6 cellular contexts compared by ENCODE assay signal in the genomic region with DNA sequence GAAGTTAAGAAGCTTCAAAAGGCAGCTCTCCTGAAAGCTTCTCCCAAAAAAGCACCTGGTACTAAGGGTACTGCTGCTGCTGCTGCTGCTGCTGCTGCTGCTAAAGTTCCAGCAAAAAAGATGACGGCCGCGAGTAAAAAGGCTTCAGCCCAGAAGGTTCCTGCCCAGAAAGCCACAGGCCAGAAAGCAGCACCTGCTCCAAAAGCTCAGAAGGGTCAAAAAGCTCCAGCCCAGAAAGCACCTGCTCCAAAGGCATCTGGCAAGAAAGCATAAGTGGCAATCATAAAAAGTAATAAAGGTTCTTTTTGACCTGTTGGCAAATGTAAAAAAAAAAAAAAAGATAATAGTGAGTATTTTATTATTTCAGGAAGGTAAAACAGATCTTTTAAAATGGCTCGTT. TPM values are rescaled to one million over a fixed set of nuclear protein-coding genes. Genes with fewer than 3 reads are reported as not detected.
"Had no signal": no experiment of that assay in that cellular context is flagged by ENCODE, and none has a peak within 500 bp of the region (broad histone marks: within the 10 kb centered on the region; RNA-seq: fewer than 3 reads in every experiment).

No MANE protein-coding gene starts in this region.

RNA-seq across cellular contexts. Expression of a gene that starts 30.8 kb away (rescaled TPM):
- total RNA-seq: activated CD4-positive, alpha-beta memory T cell treated with anti-CD3 and anti-CD28 coated beads for 36 hours; activated CD4-positive, alpha-beta T cell treated with anti-CD3 and anti-CD28 coated beads, Interleukin-2, amount 10 ng/mL, durations not matched to agents 24 days and 14 days; activated CD8-positive, alpha-beta T cell treated with anti-CD3 and anti-CD28 coated beads, Interleukin-2, amount 10 ng/mL, durations not matched to agents 7 days and 5 days; activated naive CD4-positive, alpha-beta T cell treated with anti-CD3 and anti-CD28 coated beads for 36 hours; activated T-helper 1 cell treated with anti-CD3 and anti-CD28 coated beads, Interleukin-12 subunit alpha, Interleukin-12 subunit beta, Interleukin-2, Interleukin-4 antibody, amounts not matched to agents 30 ng/mL and 10 ng/mL and 1 ng/mL, durations not matched to agents 14 hours and 24 hours and 36 hours; activated T-helper 2 cell treated with anti-CD3 and anti-CD28 coated beads, Interferon-gamma antibody, Interleukin-2, Interleukin-4, amounts not matched to agents 10 μg/mL and 5 μg/mL and 100 μg/mL, durations not matched to agents 14 hours and 24 hours and 36 hours had no signal
